Comparison of ENCODE assay signal across 9 cellular contexts in the genomic region with DNA sequence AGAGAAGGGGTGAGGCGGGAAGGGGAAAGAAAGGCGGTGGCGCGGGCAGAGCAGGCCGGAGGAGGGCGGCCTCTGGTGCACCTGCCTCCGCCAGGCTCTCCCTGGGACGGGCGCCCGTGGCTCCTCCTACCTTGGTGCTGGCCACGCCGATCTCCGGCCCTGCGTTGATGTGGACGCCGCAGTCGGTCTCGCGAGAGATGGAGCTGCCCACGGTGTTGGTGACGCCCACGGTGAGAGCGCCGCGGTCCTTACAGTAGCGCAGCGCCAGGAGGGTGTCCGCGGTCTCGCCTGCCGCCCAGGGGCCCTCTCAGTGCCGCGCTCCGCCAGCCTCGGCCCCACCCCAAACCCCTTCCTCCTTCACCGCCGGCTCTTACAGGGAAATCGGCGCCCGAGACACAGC. TPM values are rescaled to one million over a fixed set of nuclear protein-coding genes. Genes with fewer than 3 reads are reported as not detected.
DNase-seq lines count a peak whose midpoint lies in the region; ATAC-seq and TF ChIP-seq lines count a peak whose summit lies in the region.
"Had no signal": no experiment of that assay in that cellular context is flagged by ENCODE, and none has a peak within 500 bp of the region (broad histone marks: within the 10 kb centered on the region; RNA-seq: fewer than 3 reads in every experiment).

No MANE protein-coding gene starts in this region.

- TF ChIP-seq CTCF in omental fat pad (IDR thresholded peaks at IDR 0.05): no peak

- DNase-seq in GDM1 (lab: John Stamatoyannopoulos, UW): peak; percentile 90
- DNase-seq in Jurkat, Clone E6-1 (ENCODE audit: low read depth, low spot score): peak; percentile 53
- DNase-seq in activated CD4-positive, alpha-beta T cell treated with anti-CD3 and anti-CD28 coated beads, Interleukin-2, amount 50 U/mL, for 1 hour: peak; percentile 26
- peak; percentile 83 for DNase-seq in cardiac septum (ENCODE audit: low spot score)
- peak; percentile 84 for DNase-seq in stimulated activated CD4-positive, alpha-beta T cell treated with anti-CD3 and anti-CD28 coated beads, Interleukin-1b, Interleukin-23, amount 100 ng/mL, for 48 hours
- DNase-seq in omental fat pad (ENCODE audit: low spot score): no peak

- peak overlapping the region; percentile 59 for H3K4me3 ChIP-seq in Jurkat, Clone E6-1 (ENCODE audit: low read length)
- H3K4me3 ChIP-seq: body of pancreas had no signal

- ATAC-seq in omental fat pad (ENCODE audit: low FRiP score) (no peak), GM21423 (IDR thresholded peaks at IDR 0.05; ENCODE audit: unreplicated experiment) (no peak), HG02852 (IDR thresholded peaks at IDR 0.05; ENCODE audit: unreplicated experiment) (no peak)
- ATAC-seq: body of pancreas had no signal

- intact Hi-C loops in cardiac septum (cut with DNase I): no loop called here

RNA-seq across cellular contexts. Expression of a gene that starts 21.8 kb away (rescaled TPM):
- 46.4 TPM for polyA plus RNA-seq in Jurkat, Clone E6-1 (2012; ENCODE audit: insufficient read depth, insufficient read length)
- total RNA-seq in cardiac septum (37.5 TPM), omental fat pad (10 to 100 TPM; 18.6 to 31.6 (median 29.6) TPM)

RNA-seq across cellular contexts. Expression of a gene that starts 39.5 kb away (rescaled TPM):
- polyA plus RNA-seq in Jurkat, Clone E6-1 (2012; ENCODE audit: insufficient read depth, insufficient read length): 2.0 TPM
- 12.9 TPM for total RNA-seq in cardiac septum
- 100 to 1,000 TPM in 2 of 4 donors, 10 to 100 TPM in 2; 42.3 to 553 (median 270) TPM for total RNA-seq in omental fat pad
